ENCODE assay signal across 8 cellular contexts in the genomic region with DNA sequence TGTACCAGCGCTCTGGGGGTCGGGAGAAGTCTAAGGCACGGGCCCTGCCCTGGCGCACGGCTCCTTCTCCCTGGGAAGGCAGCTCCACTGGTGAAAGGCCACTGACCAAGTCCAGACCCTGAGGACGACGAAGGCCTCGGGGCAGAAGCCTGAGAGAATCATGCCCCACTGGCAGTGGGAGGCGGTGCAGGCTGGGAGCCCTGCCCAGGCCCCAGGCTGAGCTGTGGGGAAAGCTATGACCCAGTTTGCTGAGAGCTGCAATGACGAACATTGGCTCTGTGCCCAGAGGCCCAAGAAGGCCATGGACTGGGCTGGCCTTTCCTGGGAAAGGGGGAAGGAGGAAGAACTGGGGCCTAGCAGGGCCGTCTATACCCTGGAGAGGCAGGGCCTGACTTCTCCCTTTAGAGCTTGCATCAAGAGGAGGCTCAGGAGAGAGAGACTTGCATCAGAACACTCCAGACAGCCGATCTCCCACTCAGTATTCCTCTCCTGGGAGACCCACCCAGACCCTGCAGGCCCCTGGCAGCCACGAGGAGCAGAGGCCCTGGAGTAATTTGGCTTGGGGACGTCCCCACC. TPM values are rescaled to one million over a fixed set of nuclear protein-coding genes. Genes with fewer than 3 reads are reported as not detected.
DNase-seq lines count a peak whose midpoint lies in the region; ATAC-seq and TF ChIP-seq lines count a peak whose summit lies in the region.

No MANE protein-coding gene starts in this region.

- H2AFZ ChIP-seq in hepatocyte: no peak overlapping the region

- no peak overlapping the region for H3K4me2 ChIP-seq in hepatocyte

- no peaks in the 10 kb centered on the region for H4K20me1 ChIP-seq in hepatocyte (ENCODE audit: insufficient read depth, poor library complexity, severe bottlenecking)

- WGBS in body of pancreas, 2 donors: 49 to 61% methylated on average over 6 to 14 of the region's 14 CpGs
- 71% methylated on average over 14 of the region's 14 CpGs for WGBS in hepatocyte (ENCODE audit: low lambda C conversion rate, missing lambda C conversion rate)
- WGBS in sigmoid colon, 2 donors: 36 to 55% methylated on average over 14 of the region's 14 CpGs

- H3K27me3 ChIP-seq in body of pancreas (no peaks in the 10 kb centered on the region), hepatocyte (no peaks in the 10 kb centered on the region), sigmoid colon (no peaks in the 10 kb centered on the region)

- ATAC-seq in body of pancreas (peak; percentile 83), HG03460 (IDR thresholded peaks at IDR 0.05; ENCODE audit: unreplicated experiment) (no peak)

- TF ChIP-seq EP300 in sigmoid colon (IDR thresholded peaks at IDR 0.05): peak; percentile 94 to 99 (median 96)

- H3K9me3 ChIP-seq in body of pancreas (no peaks in the 10 kb centered on the region), hepatocyte (ENCODE audit: low read depth) (no peaks in the 10 kb centered on the region), sigmoid colon (no peaks in the 10 kb centered on the region)

- intact Hi-C loops in body of pancreas (cut with DNase I): no loop called here
- intact Hi-C loops in sigmoid colon (cut with DNase I): loop anchor here (1.0 kb wide), 3 partner anchors 17 to 168 kb away; no protein-coding TSS in a partner anchor

- no peaks in the 10 kb centered on the region for H3K79me2 ChIP-seq in hepatocyte

- TF ChIP-seq CTCF in body of pancreas (IDR thresholded peaks at IDR 0.05): peak in 6 of 7 experiments; percentile 18 to 77 (median 70)
- peak; percentile 4 for TF ChIP-seq CTCF in hepatocyte (IDR thresholded peaks at IDR 0.05; ENCODE audit: poor library complexity)
- TF ChIP-seq CTCF in sigmoid colon (IDR thresholded peaks at IDR 0.05): peak; percentile 69 to 82 (median 71)

- peak; percentile 74 for DNase-seq in DMS 273 (lab: John Stamatoyannopoulos, UW; ENCODE audit: unreplicated experiment)
- peak; percentile 55 for DNase-seq in LoVo (ENCODE audit: low spot score)
- DNase-seq in body of pancreas: peak; percentile 90 to 98 (median 96)
- peak; percentile 95 for DNase-seq in hepatocyte (ENCODE audit: low spot score)
- peak; percentile 100 for DNase-seq in sigmoid colon
- no peak for DNase-seq in stimulated activated CD4-positive, alpha-beta T cell treated with anti-CD3 and anti-CD28 coated beads, Interleukin-12 subunit alpha, Interleukin-12 subunit beta, amount 100 ng/mL, for 4 hours
- DNase-seq in NCI-H187 treated with DMSO at 0.1 percent for 48 hours (lab: John Stamatoyannopoulos, UW): no peak

- H3K4me3 ChIP-seq in body of pancreas (no peak overlapping the region), hepatocyte (no peak overlapping the region), sigmoid colon (no peak overlapping the region)

- TF ChIP-seq POLR2A in body of pancreas (IDR thresholded peaks at IDR 0.05) (peak in 2 of 3 donors; percentile 45 to 51), sigmoid colon (IDR thresholded peaks at IDR 0.05) (peak; percentile 7 to 61)

- no peaks in the 10 kb centered on the region for H3K9me2 ChIP-seq in hepatocyte (replicated peaks; ENCODE audit: insufficient read depth)

- peaks cover 57% of the 10 kb centered on the region for H3K4me1 ChIP-seq in body of pancreas
- peaks cover 43% of the 10 kb centered on the region for H3K4me1 ChIP-seq in hepatocyte (ENCODE audit: insufficient read depth)
- H3K4me1 ChIP-seq in sigmoid colon: peaks cover 0 to 94% (median 86%) of the 10 kb centered on the region in 4 donors

- H3K36me3 ChIP-seq in body of pancreas (replicated peaks in 1 of 2; ENCODE audit: insufficient read depth in 1 of 2, low read depth in 2 of 2): peaks cover 0 to 1% of the 10 kb centered on the region in 2 donors
- H3K36me3 ChIP-seq in hepatocyte (replicated peaks; ENCODE audit: insufficient read depth, low read depth): no peaks in the 10 kb centered on the region
- H3K36me3 ChIP-seq in sigmoid colon: peaks cover 13 to 25% (median 20%) of the 10 kb centered on the region in 4 donors

- H3K27ac ChIP-seq in body of pancreas: peak overlapping the region; percentile 70 to 90 (median 87)
- peak overlapping the region; percentile 96 for H3K27ac ChIP-seq in hepatocyte
- peak overlapping the region; percentile 96 to 98 (median 98) for H3K27ac ChIP-seq in sigmoid colon

RNA-seq across cellular contexts. Expression of a gene that starts 32.9 kb away (rescaled TPM):
- 10 to 100 TPM; 21.1 to 23.1 TPM for total RNA-seq in body of pancreas
- 25.8 and 26.8 TPM in 2 replicates for total RNA-seq in hepatocyte
- polyA plus RNA-seq in hepatocyte: 26.3 and 29.6 TPM in 2 replicates
- 10 to 100 TPM; 32.3 to 54.6 (median 41.8) TPM for total RNA-seq in sigmoid colon
- polyA plus RNA-seq in sigmoid colon: 10 to 100 TPM; 25.2 to 36.3 (median 25.3) TPM

RNA-seq across cellular contexts. Expression of a gene that starts 49.0 kb away (rescaled TPM):
- total RNA-seq in body of pancreas (1 to 10 TPM; 2.0 to 7.3 TPM), hepatocyte (0.24 and 0.37 TPM in 2 replicates), sigmoid colon (1 to 10 TPM in 1 of 4 donors, under 1 TPM in 3; 0.49 to 1.6 (median 0.77) TPM)
- polyA plus RNA-seq in hepatocyte (0.10 and 0.24 TPM in 2 replicates), sigmoid colon (under 1 TPM; under 0.01 to 0.60 (median under 0.01) TPM)

Comparison
In these comparisons a context has a peak if more than half of its experiments do, and no peak if none do; other contexts are left out.
1. DNase-seq: peak in DMS 273 (single experiment), LoVo (single experiment), body of pancreas (4 of 4), hepatocyte (single experiment) and sigmoid colon (single experiment); none in stimulated activated CD4-positive, alpha-beta T cell treated with anti-CD3 and anti-CD28 coated beads, Interleukin-12 subunit alpha, Interleukin-12 subunit beta, amount 100 ng/mL, for 4 hours (single experiment) and NCI-H187 treated with DMSO at 0.1 percent for 48 hours (single experiment).
2. CTCF ChIP-seq: peak in every context shown above with its lines; median percentile 71 in sigmoid colon; 70 in body of pancreas; 4 in hepatocyte.
3. Peak in every context shown above with its lines, with median percentiles within 50 percentile points of each other: H3K27ac ChIP-seq.